Comparison of ENCODE assay signal across 17 cellular contexts in the genomic region with DNA sequence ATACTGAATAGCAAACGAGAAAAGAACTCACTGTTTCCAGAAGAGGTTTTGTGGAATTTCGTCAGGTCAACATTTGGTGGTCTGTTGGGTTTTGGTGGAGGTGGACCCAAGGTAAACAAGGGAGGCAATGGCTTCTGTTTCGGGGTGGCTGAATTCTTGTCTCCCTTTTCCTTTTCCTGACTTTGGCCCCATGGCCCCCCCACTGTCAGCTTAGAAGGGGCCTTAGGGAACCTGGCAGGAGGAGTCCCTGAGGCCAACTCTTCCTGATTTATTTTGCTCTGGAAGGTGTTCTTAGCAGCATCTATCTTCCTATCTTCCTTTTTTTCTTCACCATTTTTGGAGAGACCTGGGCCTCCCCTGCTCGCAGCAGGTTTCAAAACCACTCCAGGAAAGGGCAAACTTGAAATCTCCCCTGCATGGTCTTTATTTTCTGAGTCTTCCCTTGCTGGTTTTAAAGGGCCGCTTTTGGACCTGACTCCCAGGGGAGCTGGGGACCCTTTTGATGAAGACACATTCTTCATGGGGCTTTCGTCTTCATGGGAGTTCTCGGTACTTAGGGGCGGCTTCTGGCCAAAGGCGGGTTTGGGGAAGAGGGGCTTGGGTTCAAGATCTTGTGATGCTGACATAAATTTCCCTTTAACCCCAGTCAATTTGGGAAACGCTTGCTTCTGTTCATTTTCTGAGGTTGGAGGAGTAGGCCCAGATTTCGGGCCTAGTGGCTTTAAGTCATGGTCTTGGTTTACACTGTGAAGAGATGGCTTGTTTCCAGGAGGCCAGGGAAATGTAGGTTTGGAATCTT. TPM values are rescaled to one million over a fixed set of nuclear protein-coding genes. Genes with fewer than 3 reads are reported as not detected.
DNase-seq lines count a peak whose midpoint lies in the region.
"Had no signal": no experiment of that assay in that cellular context is flagged by ENCODE, and none has a peak within 500 bp of the region (broad histone marks: within the 10 kb centered on the region; RNA-seq: fewer than 3 reads in every experiment).

No MANE protein-coding gene starts in this region.

- no peaks in the 10 kb centered on the region for H3K36me3 ChIP-seq in Karpas-422 (ENCODE audit: insufficient read depth, low read length)

- H3K79me2 ChIP-seq in Karpas-422 (ENCODE audit: low read length) = no peaks in the 10 kb centered on the region

- H3K27me3 ChIP-seq in Karpas-422 (ENCODE audit: low read length) = no peaks in the 10 kb centered on the region

- no peak overlapping the region for H3K9ac ChIP-seq in Karpas-422 (ENCODE audit: low read length)

- no peaks in the 10 kb centered on the region for H3K9me2 ChIP-seq in Karpas-422 (replicated peaks; ENCODE audit: insufficient read depth, low read length)

- no peaks in the 10 kb centered on the region for H3K9me3 ChIP-seq in Karpas-422 (ENCODE audit: low read length)
- H3K9me3 ChIP-seq: mucosa of descending colon had no signal

- H3K4me2 ChIP-seq in Karpas-422 (ENCODE audit: low read depth, low read length, poor library complexity, severe bottlenecking) = no peak overlapping the region

- H3K4me3 ChIP-seq in Karpas-422 (ENCODE audit: low read length) = no peak overlapping the region
- peak overlapping the region; percentile 2 to 33 (median 20) for H3K4me3 ChIP-seq in skin epidermis
- H3K4me3 ChIP-seq: mucosa of descending colon, SK-N-MC had no signal

- H3K9me3 Mint-ChIP-seq in T-helper 1 cell treated with Interleukin-12 subunit alpha and Interleukin-12 subunit beta and Interleukin-4 antibody, amounts not matched to agents 30 μg/mL and 1 μg/mL, for 36 hours = no peaks in the 10 kb centered on the region
- H3K9me3 Mint-ChIP-seq in dendritic cell treated with granulocyte-macrophage colony-stimulating factor and Interleukin-4, amounts not matched to agents 40 ng/mL and 50 ng/mL, for 4 days = no peaks in the 10 kb centered on the region
- H3K9me3 Mint-ChIP-seq: activated B cell treated with CpG ODN at 0.5 μM for 24 hours had no signal

- intact Hi-C loops in dendritic cell treated with granulocyte-macrophage colony-stimulating factor and Interleukin-4, amounts not matched to agents 40 ng/mL and 50 ng/mL, for 4 days (cut with micrococcal nuclease) = no loop called here

- peaks cover 36% of the 10 kb centered on the region for H3K4me1 Mint-ChIP-seq in T-helper 1 cell treated with Interleukin-12 subunit alpha and Interleukin-12 subunit beta and Interleukin-4 antibody, amounts not matched to agents 30 μg/mL and 1 μg/mL, for 36 hours (ENCODE audit: low read depth)
- H3K4me1 Mint-ChIP-seq in dendritic cell treated with granulocyte-macrophage colony-stimulating factor and Interleukin-4, amounts not matched to agents 40 ng/mL and 50 ng/mL, for 4 days (ENCODE audit: low read depth) = peaks cover 64% of the 10 kb centered on the region

- H3K27ac ChIP-seq in Karpas-422 (ENCODE audit: low read length) = no peak overlapping the region
- H3K27ac ChIP-seq in skin epidermis = peak overlapping the region in 18 of 21 experiments; percentile 15 to 93 (median 75)
- H3K27ac ChIP-seq: 22Rv1, SK-N-MC had no signal

- DNase-seq in T-helper 1 cell (no peak), Karpas-422 (no peak), NCI-H774 (lab: John Stamatoyannopoulos, UW) (no peak), UCSD-AML1 (lab: John Stamatoyannopoulos, UW; ENCODE audit: unreplicated experiment) (no peak)
- DNase-seq in stimulated activated CD4-positive, alpha-beta T cell treated with anti-CD3 and anti-CD28 coated beads, Interleukin-4, amount 100 ng/mL, for 1 hour = no peak
- DNase-seq: activated B cell treated with CpG ODN at 0.5 μM for 24 hours; activated effector memory CD4-positive, alpha-beta T cell treated with Interleukin-2 at 50 U/mL for 16 hours; mucosa of descending colon; NCI-H1436; NCI-H345 had no signal

- H3K27ac Mint-ChIP-seq in T-helper 1 cell treated with Interleukin-12 subunit alpha and Interleukin-12 subunit beta and Interleukin-4 antibody, amounts not matched to agents 30 μg/mL and 1 μg/mL, for 36 hours = peak overlapping the region; percentile 94
- peak overlapping the region; percentile 84 for H3K27ac Mint-ChIP-seq in dendritic cell treated with granulocyte-macrophage colony-stimulating factor and Interleukin-4, amounts not matched to agents 40 ng/mL and 50 ng/mL, for 4 days
- H3K27ac Mint-ChIP-seq: progenitor cell of endocrine pancreas had no signal

- peak overlapping the region; percentile 93 for H3K4me3 Mint-ChIP-seq in T-helper 1 cell treated with Interleukin-12 subunit alpha and Interleukin-12 subunit beta and Interleukin-4 antibody, amounts not matched to agents 30 μg/mL and 1 μg/mL, for 36 hours
- H3K4me3 Mint-ChIP-seq in dendritic cell treated with granulocyte-macrophage colony-stimulating factor and Interleukin-4, amounts not matched to agents 40 ng/mL and 50 ng/mL, for 4 days = peak overlapping the region; percentile 22
- H3K4me3 Mint-ChIP-seq: activated B cell treated with CpG ODN at 0.5 μM for 24 hours had no signal

- H3K4me1 ChIP-seq in Karpas-422 (ENCODE audit: low read length) = peaks cover 3% of the 10 kb centered on the region; the same call in 1 of the 2 replicates

- H4K20me1 ChIP-seq in Karpas-422 (ENCODE audit: insufficient read depth, low read depth, low read length) = no peaks in the 10 kb centered on the region

- H2AFZ ChIP-seq in Karpas-422 (ENCODE audit: low read length) = peak overlapping the region; percentile 39; the same call in 1 of the 2 replicates

- H3K36me3 Mint-ChIP-seq in T-helper 1 cell treated with Interleukin-12 subunit alpha and Interleukin-12 subunit beta and Interleukin-4 antibody, amounts not matched to agents 30 μg/mL and 1 μg/mL, for 36 hours (ENCODE audit: low read depth) = peaks cover 28% of the 10 kb centered on the region
- peaks cover 21% of the 10 kb centered on the region for H3K36me3 Mint-ChIP-seq in dendritic cell treated with granulocyte-macrophage colony-stimulating factor and Interleukin-4, amounts not matched to agents 40 ng/mL and 50 ng/mL, for 4 days (ENCODE audit: low read depth)

- H3K27me3 Mint-ChIP-seq in T-helper 1 cell treated with Interleukin-12 subunit alpha and Interleukin-12 subunit beta and Interleukin-4 antibody, amounts not matched to agents 30 μg/mL and 1 μg/mL, for 36 hours (ENCODE audit: low read depth) = no peaks in the 10 kb centered on the region
- H3K27me3 Mint-ChIP-seq in dendritic cell treated with granulocyte-macrophage colony-stimulating factor and Interleukin-4, amounts not matched to agents 40 ng/mL and 50 ng/mL, for 4 days = no peaks in the 10 kb centered on the region
- H3K27me3 Mint-ChIP-seq: progenitor cell of endocrine pancreas had no signal

RNA-seq across cellular contexts. Expression of a gene that starts 17.4 kb away (rescaled TPM):
- 2.7 and 2.8 TPM in 2 replicates for total RNA-seq in Karpas-422 (2014; rRNA removed; shearing (Covaris generic); ENCODE audit: low replicate concordance)
- total RNA-seq: glomerular endothelial cell, progenitor cell of endocrine pancreas had no signal
